In the genomic region with DNA sequence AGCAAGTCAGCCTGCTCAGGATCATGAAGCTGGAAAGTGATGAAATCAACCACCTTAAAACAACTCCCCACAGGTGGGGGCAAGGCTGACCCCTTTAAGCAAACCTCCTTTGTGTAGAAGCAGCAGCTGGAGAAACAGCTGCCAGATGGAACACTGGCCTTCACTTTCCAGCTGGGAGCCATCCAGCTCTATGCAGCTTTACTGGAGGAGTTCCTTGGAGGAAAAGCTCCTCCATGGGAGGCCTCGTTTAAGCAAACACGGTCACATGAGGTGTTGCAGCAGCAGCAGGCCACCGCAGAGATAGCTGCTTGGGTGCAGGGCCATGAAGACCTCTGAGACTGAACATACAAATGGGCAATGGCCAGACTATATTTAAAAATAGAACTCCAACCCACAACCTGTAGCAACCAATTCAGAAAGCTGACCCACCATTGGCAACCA, we compare ENCODE assay signal across 1 cellular context.
A peak's percentile ranks its signal among the peaks of the same experiment; 100 is the strongest.
TF ChIP-seq lines count a peak whose summit lies in the region.

No MANE protein-coding gene starts in this region.

TF ChIP-seq in K562, 482 proteins besides CTCF, POLR2A, EP300 and RAD21 (continued from another document):
- TF ChIP-seq, protein P1, sequence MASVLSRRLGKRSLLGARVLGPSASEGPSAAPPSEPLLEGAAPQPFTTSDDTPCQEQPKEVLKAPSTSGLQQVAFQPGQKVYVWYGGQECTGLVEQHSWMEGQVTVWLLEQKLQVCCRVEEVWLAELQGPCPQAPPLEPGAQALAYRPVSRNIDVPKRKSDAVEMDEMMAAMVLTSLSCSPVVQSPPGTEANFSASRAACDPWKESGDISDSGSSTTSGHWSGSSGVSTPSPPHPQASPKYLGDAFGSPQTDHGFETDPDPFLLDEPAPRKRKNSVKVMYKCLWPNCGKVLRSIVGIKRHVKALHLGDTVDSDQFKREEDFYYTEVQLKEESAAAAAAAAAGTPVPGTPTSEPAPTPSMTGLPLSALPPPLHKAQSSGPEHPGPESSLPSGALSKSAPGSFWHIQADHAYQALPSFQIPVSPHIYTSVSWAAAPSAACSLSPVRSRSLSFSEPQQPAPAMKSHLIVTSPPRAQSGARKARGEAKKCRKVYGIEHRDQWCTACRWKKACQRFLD (CRISPR knock-in tag; IDR thresholded peaks at IDR 0.05): peak; percentile 82
- TF ChIP-seq, protein P2, sequence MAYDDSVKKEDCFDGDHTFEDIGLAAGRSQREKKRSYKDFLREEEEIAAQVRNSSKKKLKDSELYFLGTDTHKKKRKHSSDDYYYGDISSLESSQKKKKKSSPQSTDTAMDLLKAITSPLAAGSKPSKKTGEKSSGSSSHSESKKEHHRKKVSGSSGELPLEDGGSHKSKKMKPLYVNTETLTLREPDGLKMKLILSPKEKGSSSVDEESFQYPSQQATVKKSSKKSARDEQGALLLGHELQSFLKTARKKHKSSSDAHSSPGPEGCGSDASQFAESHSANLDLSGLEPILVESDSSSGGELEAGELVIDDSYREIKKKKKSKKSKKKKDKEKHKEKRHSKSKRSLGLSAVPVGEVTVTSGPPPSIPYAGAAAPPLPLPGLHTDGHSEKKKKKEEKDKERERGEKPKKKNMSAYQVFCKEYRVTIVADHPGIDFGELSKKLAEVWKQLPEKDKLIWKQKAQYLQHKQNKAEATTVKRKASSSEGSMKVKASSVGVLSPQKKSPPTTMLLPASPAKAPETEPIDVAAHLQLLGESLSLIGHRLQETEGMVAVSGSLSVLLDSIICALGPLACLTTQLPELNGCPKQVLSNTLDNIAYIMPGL (CRISPR knock-in tag; IDR thresholded peaks at IDR 0.05): no peak
- TF ChIP-seq ZNF77 (CRISPR knock-in tag; IDR thresholded peaks at IDR 0.05) (no peak), HMG20B (CRISPR knock-in tag; IDR thresholded peaks at IDR 0.05) (no peak), HSF4 (CRISPR knock-in tag; IDR thresholded peaks at IDR 0.05; ENCODE audit: borderline replicate concordance) (peak; percentile 26; the same call in 1 of the 2 replicates), CAMTA2 (CRISPR knock-in tag; conservative IDR thresholded peaks at IDR 0.05) (no peak)
- TF ChIP-seq, protein P3, sequence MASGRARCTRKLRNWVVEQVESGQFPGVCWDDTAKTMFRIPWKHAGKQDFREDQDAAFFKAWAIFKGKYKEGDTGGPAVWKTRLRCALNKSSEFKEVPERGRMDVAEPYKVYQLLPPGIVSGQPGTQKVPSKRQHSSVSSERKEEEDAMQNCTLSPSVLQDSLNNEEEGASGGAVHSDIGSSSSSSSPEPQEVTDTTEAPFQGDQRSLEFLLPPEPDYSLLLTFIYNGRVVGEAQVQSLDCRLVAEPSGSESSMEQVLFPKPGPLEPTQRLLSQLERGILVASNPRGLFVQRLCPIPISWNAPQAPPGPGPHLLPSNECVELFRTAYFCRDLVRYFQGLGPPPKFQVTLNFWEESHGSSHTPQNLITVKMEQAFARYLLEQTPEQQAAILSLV (tag; IDR thresholded peaks at IDR 0.05): no peak
